ENCODE assay signal across 23 cellular contexts in genomic region chr11:18548001-18548400, GRCh38. TPM values are rescaled to one million over a fixed set of nuclear protein-coding genes. Genes with fewer than 3 reads are reported as not detected.
"Had no signal": no experiment of that assay in that cellular context is flagged by ENCODE, and none has a peak within 500 bp of the region (broad histone marks: within the 10 kb centered on the region; RNA-seq: fewer than 3 reads in every experiment).

No MANE protein-coding gene starts in this region.

- H3K36me3 ChIP-seq: SJSA1 had no signal

- H3K4me1 ChIP-seq: SJSA1 had no signal

- H3K27me3 Mint-ChIP-seq: IgD-negative memory B cell had no signal

- H3K27ac Mint-ChIP-seq: IgD-negative memory B cell had no signal

- H3K4me3 Mint-ChIP-seq: IgD-negative memory B cell had no signal

- H3K4me1 Mint-ChIP-seq: IgD-negative memory B cell had no signal

- H3K9me3 ChIP-seq: SJSA1 had no signal

- FAIRE-seq: K562, RCC 7860 had no signal

- H3K9me3 Mint-ChIP-seq: IgD-negative memory B cell had no signal

- ATAC-seq: K562 had no signal

- DNase-seq: Kasumi-1, MM.1S, NCI-H1092 treated with DMSO at 0.1 percent for 48 hours, NCI-H1436, NCI-H187, NCI-H2029, NCI-H2081 treated with DMSO at 0.1 percent for 48 hours, NCI-H2171, NCI-H226, NCI-H446, NCI-H510A, NCI-H524 treated with DMSO at 0.1 percent for 48 hours, NCI-H82, Right ventricle myocardium superior, RPMI8226, SIG-M5 had no signal

- H3K4me3 ChIP-seq: K562, SJSA1, SK-N-MC had no signal

RNA-seq across cellular contexts. Expression of gene MISFA, which starts 51.6 kb away (rescaled TPM):
- total RNA-seq: HT1080, M059J had no signal
